22 cellular contexts compared by ENCODE assay signal in the genomic region with DNA sequence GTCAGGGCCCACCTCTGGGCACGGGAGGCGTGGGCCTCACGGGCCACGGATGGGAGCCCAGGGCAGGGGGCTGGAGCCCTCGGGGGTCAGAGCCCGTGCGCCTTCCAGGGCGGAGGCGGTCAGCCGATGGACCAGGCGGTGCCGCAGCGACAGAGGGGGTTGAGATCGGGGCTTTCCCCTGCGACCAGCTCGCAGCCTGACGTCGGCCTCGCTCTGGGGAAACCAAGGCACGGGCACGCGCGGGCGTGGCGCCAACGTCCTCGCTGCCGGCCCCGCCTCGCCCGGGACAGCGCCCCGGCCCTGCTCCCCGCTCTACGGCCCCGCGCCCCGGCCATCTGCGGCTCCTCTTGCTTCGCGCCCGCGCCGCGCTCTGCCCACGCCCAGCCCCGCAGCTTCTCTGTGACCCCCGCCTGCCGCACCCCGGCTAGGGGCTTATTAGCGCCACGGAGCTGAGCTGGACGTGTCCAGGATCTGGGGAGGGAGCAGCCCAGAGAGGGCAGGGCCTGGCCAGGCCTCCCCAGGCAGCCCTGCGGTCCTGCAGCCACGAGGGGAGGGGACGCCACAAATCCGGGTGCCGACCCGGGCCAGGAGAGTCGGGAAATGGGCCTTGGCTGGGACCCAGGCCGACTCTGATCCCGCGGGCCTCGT. TPM values are rescaled to one million over a fixed set of nuclear protein-coding genes. Genes with fewer than 3 reads are reported as not detected.
A peak's percentile ranks its signal among the peaks of the same experiment; 100 is the strongest.
DNase-seq lines count a peak whose midpoint lies in the region; ATAC-seq, FAIRE-seq and TF ChIP-seq lines count a peak whose summit lies in the region.
"Had no signal": no experiment of that assay in that cellular context is flagged by ENCODE, and none has a peak within 500 bp of the region (broad histone marks: within the 10 kb centered on the region; RNA-seq: fewer than 3 reads in every experiment).

No MANE protein-coding gene starts in this region.

- no peaks in the 10 kb centered on the region for H3K9me1 ChIP-seq in K562 (ENCODE audit: control insufficient read depth, insufficient read depth, low read length)

- no peaks in the 10 kb centered on the region for H3K9me3 ChIP-seq in K562 (replicated peaks; ENCODE audit: control insufficient read depth, insufficient read depth, low read depth, low read length)
- H3K9me3 ChIP-seq in right cardiac atrium (ENCODE audit: control insufficient read depth, low read length): no peaks in the 10 kb centered on the region
- H3K9me3 ChIP-seq in tibial artery: no peaks in the 10 kb centered on the region
- H3K9me3 ChIP-seq: ovary had no signal

- TF ChIP-seq EP300 in K562 (IDR thresholded peaks at IDR 0.05; ENCODE audit: low read length): no peak

- TF ChIP-seq POLR2A in K562 (conservative IDR thresholded peaks at IDR 0.05): no peak

- DNase-seq in K562 (ENCODE audit: extremely low read depth in 1 of 4, low spot score in 3 of 4): no peak
- peak in 2 of 3 donors; percentile 44 to 64 for DNase-seq in right cardiac atrium
- no peak for DNase-seq in tibial artery
- DNase-seq in T1000 (lab: John Stamatoyannopoulos, UW): no peak
- DNase-seq in medulla oblongata (ENCODE audit: extremely low spot score): no peak
- DNase-seq: activated CD4-positive, alpha-beta T cell treated with anti-CD3 and anti-CD28 coated beads, Interleukin-2, amount 50 U/mL, for 48 hours; activated naive CD4-positive, alpha-beta T cell treated with anti-CD3 and anti-CD28 coated beads for 36 hours; brain microvascular endothelial cell; DND-41; KBM-7; NCI-H1105 treated with DMSO at 0.1 percent for 48 hours; NCI-H2029; NCI-H526; ovary had no signal

- no peak for TF ChIP-seq RAD21 in K562 (CRISPR knock-in tag; conservative IDR thresholded peaks at IDR 0.05 in 1 of 2, IDR thresholded peaks at IDR 0.05 in 1 of 2)

- H3K4me1 ChIP-seq in K562 (replicated peaks in 1 of 2; ENCODE audit: control insufficient read depth in 2 of 2, insufficient read depth in 2 of 2, low read length in 2 of 2) (peaks cover 3 to 20% of the 10 kb centered on the region in 2 experiments; a peak in 4 of 5 replicates), right cardiac atrium (ENCODE audit: control insufficient read depth, insufficient read depth, low read length) (no peaks in the 10 kb centered on the region), tibial artery (peaks cover 0 to 19% (median 8%) of the 10 kb centered on the region in 4 donors)

- H3K4me3 ChIP-seq in K562 (no peak overlapping the region), right cardiac atrium (ENCODE audit: low read length) (no peak overlapping the region), tibial artery (peak overlapping the region; percentile 14 to 16)
- H3K4me3 ChIP-seq: ovary had no signal

- no peak overlapping the region for H3K27ac ChIP-seq in K562 (ENCODE audit: extremely low read depth, low read depth, low read length)
- no peak overlapping the region for H3K27ac ChIP-seq in right cardiac atrium (ENCODE audit: low read length)
- H3K27ac ChIP-seq in tibial artery: peak overlapping the region in 1 of 2 donors; percentile 31
- H3K27ac ChIP-seq: brain microvascular endothelial cell, ovary had no signal

- ATAC-seq in K562 (no peak), right cardiac atrium (peak; percentile 20 to 22), HG02678 (IDR thresholded peaks at IDR 0.05; ENCODE audit: unreplicated experiment) (no peak)
- ATAC-seq: activated CD4-positive, CD25-positive, alpha-beta regulatory T cell treated with anti-CD3 and anti-CD28 coated beads, Interleukin-2, amount 50 U/mL, for 24 hours had no signal

- TF ChIP-seq CTCF in K562 (IDR thresholded peaks at IDR 0.05 in 2 of 3, conservative IDR thresholded peaks at IDR 0.05 in 1 of 3; ENCODE audit: insufficient read depth in 2 of 3, low read depth in 1 of 3, low read length in 3 of 3): no peak
- no peak for TF ChIP-seq CTCF in tibial artery (IDR thresholded peaks at IDR 0.05)

- no peaks in the 10 kb centered on the region for H4K20me1 ChIP-seq in K562 (replicated peaks; ENCODE audit: control insufficient read depth, insufficient read depth, low read length)

- H3K9ac ChIP-seq in K562 (ENCODE audit: insufficient read depth in 1 of 2, low read depth in 2 of 2, low read length in 2 of 2): peak overlapping the region in 1 of 2 experiments; percentile 45; a peak in 2 of 4 replicates

- POLR2A ChIA-PET in K562 (lab: Yijun Ruan, JAX): interaction anchor here (0.8 to 8.3 kb wide), 4 partner anchors 8 to 254 kb away, joined by 3 to 132 read pairs (median 7); a partner anchor contains a TSS

- H3K79me2 ChIP-seq in K562 (ENCODE audit: control insufficient read depth, insufficient read depth, low read length): no peaks in the 10 kb centered on the region

- in situ Hi-C loops in K562 (cut with MboI): no loop called here

- H2AFZ ChIP-seq in K562 (ENCODE audit: low read depth, low read length): no peak overlapping the region

- CTCF ChIA-PET in K562 (lab: Yijun Ruan, JAX; ENCODE audit: low intra/inter-chr PET ratio): no interaction called here

- WGBS in K562 (ENCODE audit: insufficient coverage, low coverage, missing lambda C conversion rate): 47% methylated on average over 32 of the region's 64 CpGs
- 55% methylated on average over 64 of the region's 64 CpGs for WGBS in right cardiac atrium

- no peaks in the 10 kb centered on the region for H3K36me3 ChIP-seq in K562 (ENCODE audit: control insufficient read depth, insufficient read depth, low read length)
- no peaks in the 10 kb centered on the region for H3K36me3 ChIP-seq in tibial artery
- H3K36me3 ChIP-seq: brain microvascular endothelial cell, ovary had no signal

- no peak overlapping the region for H3K4me2 ChIP-seq in K562 (ENCODE audit: insufficient read depth, low read length)

- no peak for FAIRE-seq in K562 (lab: Jason Lieb, UNC)
- FAIRE-seq: GM18507, islet of Langerhans, TTC549 had no signal

- H3K27me3 ChIP-seq in K562 (ENCODE audit: control insufficient read depth in 2 of 2, insufficient read depth in 2 of 2, low read length in 2 of 2) (peaks cover 10 to 20% of the 10 kb centered on the region in 2 experiments; a peak in 3 of 5 replicates), right cardiac atrium (ENCODE audit: control insufficient read depth, insufficient read depth) (no peaks in the 10 kb centered on the region), tibial artery (no peaks in the 10 kb centered on the region)
- H3K27me3 ChIP-seq: ovary had no signal

- BruUV-seq in K562 (replicated peaks; lab: Mats Ljungman, UMichigan): no TSS peak

- intact Hi-C loops in K562 (cut with micrococcal nuclease) (no loop called here), right cardiac atrium (cut with DNase I) (no loop called here), tibial artery (cut with DNase I; ENCODE audit: low total_unique reads) (loop anchor here (5.0 kb wide), 1 partner anchor 108 kb away; no protein-coding TSS in a partner anchor)

RNA-seq across cellular contexts. Expression of a gene that starts 13.5 kb away (rescaled TPM):
- total RNA-seq in K562 (2011; cell fraction: chromatin; rRNA removed; ENCODE audit: low replicate concordance): 264 and 482 TPM in 2 replicates
- 393 and 500 TPM in 2 replicates for total RNA-seq in K562 (2011; cell fraction: nucleolus; rRNA removed)
- 388 and 427 TPM in 2 replicates for total RNA-seq in K562 (2011; cell fraction: nucleoplasm; rRNA removed)
- 1,572 and 2,328 TPM in 2 replicates for total RNA-seq in K562 (2014; rRNA removed)
- total RNA-seq in K562 (2014; rRNA removed; fragmentation: Illumina TruSeq; extraction: Trizol): 512 and 566 TPM in 2 replicates
- 568 and 574 TPM in 2 replicates for total RNA-seq in K562 (2015; rRNA removed; fragmentation: Illumina TruSeq; extraction: Trizol)
- total RNA-seq in K562 (2021): 1,775 and 1,801 TPM in 2 replicates
- polyA plus RNA-seq in K562 (2011; rRNA removed): 224 and 602 TPM in 2 replicates
- 901 and 1,415 TPM in 2 replicates for polyA plus RNA-seq in K562 (2011; cell fraction: cytosol; rRNA removed)
- 1,206 and 1,333 TPM in 2 replicates for polyA plus RNA-seq in K562 (2011; cell fraction: nucleus; rRNA removed)
- polyA plus RNA-seq in K562 (2012): 1,311 and 3,206 TPM in 2 replicates
- 990 and 2,987 TPM in 2 replicates for polyA plus RNA-seq in K562 (2014; fragmentation: Illumina TruSeq; extraction: Trizol)
- 100 to 1,000 TPM; 259 to 386 TPM for polyA plus RNA-seq in K562 (2014; fragmentation: Nextera tagmentation; extraction: Ambion mirVana)
- 831 and 1,109 TPM in 2 replicates for polyA plus RNA-seq in K562 (2014; rRNA removed)
- polyA minus RNA-seq in K562 (2011; rRNA and poly(A)+ RNA removed): 205 and 410 TPM in 2 replicates
- polyA minus RNA-seq in K562 (2011; cell fraction: cytosol; rRNA and poly(A)+ RNA removed): 580 and 1,178 TPM in 2 replicates
- 230 and 388 TPM in 2 replicates for polyA minus RNA-seq in K562 (2011; cell fraction: nucleus; rRNA and poly(A)+ RNA removed)
- total RNA-seq in right cardiac atrium: 100 to 1,000 TPM; 347 to 772 (median 510) TPM
- 410 TPM for polyA plus RNA-seq in right cardiac atrium

RNA-seq across cellular contexts. Expression of a gene that starts 29.1 kb away (rescaled TPM):
- 0.23 TPM in 1 of 2 replicates, not detected in the other for total RNA-seq in K562 (2011; cell fraction: chromatin; rRNA removed; ENCODE audit: low replicate concordance)
- 0.26 and 0.33 TPM in 2 replicates for total RNA-seq in K562 (2011; cell fraction: nucleolus; rRNA removed)
- 0.37 TPM in 1 of 2 replicates, not detected in the other for total RNA-seq in K562 (2011; cell fraction: nucleoplasm; rRNA removed)
- not detected in 2 replicates for total RNA-seq in K562 (2014; rRNA removed)
- total RNA-seq in K562 (2014; rRNA removed; fragmentation: Illumina TruSeq; extraction: Trizol): not detected in 2 replicates
- not detected in 2 replicates for total RNA-seq in K562 (2015; rRNA removed; fragmentation: Illumina TruSeq; extraction: Trizol)
- not detected in 2 replicates for total RNA-seq in K562 (2021)
- not detected in 2 replicates for polyA plus RNA-seq in K562 (2011; rRNA removed)
- polyA plus RNA-seq in K562 (2011; cell fraction: cytosol; rRNA removed): not detected in 2 replicates
- polyA plus RNA-seq in K562 (2011; cell fraction: nucleus; rRNA removed): 0.14 TPM in 1 of 2 replicates, not detected in the other
- polyA plus RNA-seq in K562 (2012): 0.25 and 0.30 TPM in 2 replicates
- not detected in 2 replicates for polyA plus RNA-seq in K562 (2014; fragmentation: Illumina TruSeq; extraction: Trizol)
- not detected for polyA plus RNA-seq in K562 (2014; fragmentation: Nextera tagmentation; extraction: Ambion mirVana)
- 0.08 TPM in 1 of 2 replicates, not detected in the other for polyA plus RNA-seq in K562 (2014; rRNA removed)
- polyA minus RNA-seq in K562 (2011; rRNA and poly(A)+ RNA removed): not detected in 2 replicates
- not detected in 2 replicates for polyA minus RNA-seq in K562 (2011; cell fraction: cytosol; rRNA and poly(A)+ RNA removed)
- polyA minus RNA-seq in K562 (2011; cell fraction: nucleus; rRNA and poly(A)+ RNA removed): 0.13 TPM in 1 of 2 replicates, not detected in the other
- under 1 TPM; 0.45 to 0.63 (median 0.53) TPM for total RNA-seq in right cardiac atrium
- 0.48 TPM for polyA plus RNA-seq in right cardiac atrium
- total RNA-seq: activated naive CD4-positive, alpha-beta T cell treated with anti-CD3 and anti-CD28 coated beads for 36 hours; MCF 10A had no signal
- polyA plus RNA-seq: CD14-positive monocyte, liver had no signal

RNA-seq across cellular contexts. Expression of a gene that starts 53.1 kb away (rescaled TPM):
- total RNA-seq in K562 (2011; cell fraction: chromatin; rRNA removed; ENCODE audit: low replicate concordance): 44.9 and 197 TPM in 2 replicates
- 108 and 129 TPM in 2 replicates for total RNA-seq in K562 (2011; cell fraction: nucleolus; rRNA removed)
- total RNA-seq in K562 (2011; cell fraction: nucleoplasm; rRNA removed): 63.6 and 65.2 TPM in 2 replicates
- 33.2 and 39.0 TPM in 2 replicates for total RNA-seq in K562 (2014; rRNA removed)
- 3.9 and 8.6 TPM in 2 replicates for total RNA-seq in K562 (2014; rRNA removed; fragmentation: Illumina TruSeq; extraction: Trizol)
- 18.9 and 20.9 TPM in 2 replicates for total RNA-seq in K562 (2015; rRNA removed; fragmentation: Illumina TruSeq; extraction: Trizol)
- 51.2 and 52.5 TPM in 2 replicates for total RNA-seq in K562 (2021)
- polyA plus RNA-seq in K562 (2011; rRNA removed): 12.6 and 15.2 TPM in 2 replicates
- 18.3 and 47.5 TPM in 2 replicates for polyA plus RNA-seq in K562 (2011; cell fraction: cytosol; rRNA removed)
- polyA plus RNA-seq in K562 (2011; cell fraction: nucleus; rRNA removed): 42.7 and 112 TPM in 2 replicates
- 22.5 and 27.7 TPM in 2 replicates for polyA plus RNA-seq in K562 (2012)
- polyA plus RNA-seq in K562 (2014; fragmentation: Illumina TruSeq; extraction: Trizol): 7.6 and 25.3 TPM in 2 replicates
- polyA plus RNA-seq in K562 (2014; fragmentation: Nextera tagmentation; extraction: Ambion mirVana): under 1 TPM; 0.31 to 0.69 TPM
- 38.6 and 42.4 TPM in 2 replicates for polyA plus RNA-seq in K562 (2014; rRNA removed)
- polyA minus RNA-seq in K562 (2011; rRNA and poly(A)+ RNA removed): 4.7 and 7.0 TPM in 2 replicates
- polyA minus RNA-seq in K562 (2011; cell fraction: cytosol; rRNA and poly(A)+ RNA removed): 19.5 and 23.0 TPM in 2 replicates
- 58.6 and 62.1 TPM in 2 replicates for polyA minus RNA-seq in K562 (2011; cell fraction: nucleus; rRNA and poly(A)+ RNA removed)
- total RNA-seq in right cardiac atrium: 10 to 100 TPM; 12.0 to 15.3 (median 13.5) TPM
- polyA plus RNA-seq in right cardiac atrium: 13.0 TPM

Comparison
In these comparisons a context has a peak if more than half of its experiments do, and no peak if none do; other contexts are left out.
1. ATAC-seq: peak in right cardiac atrium (2 of 2); none in K562 (single experiment) and HG02678 (single experiment).
2. DNase-seq: peak in right cardiac atrium (2 of 3); none in K562 (0 of 4), tibial artery (0 of 2), T1000 (single experiment) and medulla oblongata (single experiment).
3. H3K4me3 ChIP-seq: peak in tibial artery (2 of 2); none in K562 (single experiment) and right cardiac atrium (single experiment).